In the genomic region with DNA sequence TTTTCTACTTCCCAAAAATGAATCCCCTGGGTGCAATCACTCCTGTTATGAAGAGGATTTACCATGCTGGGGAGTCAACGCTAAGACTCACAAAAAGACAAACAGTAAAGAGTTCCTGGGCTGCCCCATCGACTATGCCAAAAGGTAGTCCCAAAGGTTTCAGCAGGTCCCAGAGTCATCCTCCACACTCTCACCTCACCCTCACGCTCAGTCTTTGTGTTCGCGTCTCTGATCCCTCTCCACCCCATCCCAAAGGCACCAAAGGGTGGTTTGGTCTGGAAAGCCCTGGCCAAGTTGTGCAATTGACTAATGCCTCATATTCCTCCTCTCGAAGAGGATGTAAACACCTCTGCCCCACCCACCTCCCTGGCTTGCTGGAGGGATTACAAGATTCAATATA, we compare ENCODE assay signal across 14 cellular contexts.
DNase-seq lines count a peak whose midpoint lies in the region; ATAC-seq and TF ChIP-seq lines count a peak whose summit lies in the region.
"Had no signal": no experiment of that assay in that cellular context is flagged by ENCODE, and none has a peak within 500 bp of the region (broad histone marks: within the 10 kb centered on the region; RNA-seq: fewer than 3 reads in every experiment).

No MANE protein-coding gene starts in this region.

- no TSS peak for BruUV-seq in IMR-90 (replicated peaks; lab: Mats Ljungman, UMichigan)

- POLR2A ChIA-PET in activated CD4-positive, alpha-beta T cell treated with anti-CD3 and anti-CD28 coated beads for 36 hours (lab: Charles Lee): no interaction called here
- POLR2A ChIA-PET in IMR-90 (lab: Charles Lee; ENCODE audit: unreplicated experiment): no interaction called here

- H2BK5ac ChIP-seq in IMR-90 (ENCODE audit: low read depth, low read length, poor library complexity, severe bottlenecking): no peak overlapping the region

- no peak for ATAC-seq in activated CD4-positive, alpha-beta T cell treated with anti-CD3 and anti-CD28 coated beads for 36 hours
- no peak for ATAC-seq in IMR-90 (ENCODE audit: low read depth)
- no peak for ATAC-seq in GM19463 (IDR thresholded peaks at IDR 0.05; ENCODE audit: unreplicated experiment)
- ATAC-seq in GM18505 (IDR thresholded peaks at IDR 0.05; ENCODE audit: unreplicated experiment): no peak
- ATAC-seq: CD8-positive, alpha-beta T cell had no signal

- no peak overlapping the region for H2BK15ac ChIP-seq in IMR-90 (ENCODE audit: low read depth, low read length)

- H3K36me3 Mint-ChIP-seq in activated CD4-positive, alpha-beta T cell treated with anti-CD3 and anti-CD28 coated beads, Interleukin-2, amount 10 ng/mL, durations not matched to agents 24 days and 14 days (ENCODE audit: low read depth): no peaks in the 10 kb centered on the region
- H3K36me3 Mint-ChIP-seq in activated CD4-positive, alpha-beta T cell treated with anti-CD3 and anti-CD28 coated beads for 36 hours (ENCODE audit: low read depth): no peaks in the 10 kb centered on the region
- H3K36me3 Mint-ChIP-seq in progenitor cell of endocrine pancreas (ENCODE audit: insufficient read depth): no peaks in the 10 kb centered on the region
- H3K36me3 Mint-ChIP-seq: CD14-positive monocyte; CD8-positive, alpha-beta T cell had no signal

- H4K20me1 ChIP-seq in IMR-90 (ENCODE audit: insufficient read depth, low read length): no peaks in the 10 kb centered on the region
- H4K20me1 ChIP-seq: BLaER1 had no signal

- H4K8ac ChIP-seq in IMR-90 (ENCODE audit: low read depth in 2 of 2, low read length in 2 of 2): no peak overlapping the region

- H4K91ac ChIP-seq in IMR-90 (ENCODE audit: insufficient read depth, low read depth, low read length): no peak overlapping the region

- dilution Hi-C loops in IMR-90 (cut with HindIII; ENCODE audit: low sequenced_read_pairs, unreplicated experiment): loop anchor here (25.0 kb wide), 1 partner anchor 152 kb away; no protein-coding TSS in a partner anchor

- no peaks in the 10 kb centered on the region for H3K4me1 Mint-ChIP-seq in activated CD4-positive, alpha-beta T cell treated with anti-CD3 and anti-CD28 coated beads, Interleukin-2, amount 10 ng/mL, durations not matched to agents 24 days and 14 days
- no peaks in the 10 kb centered on the region for H3K4me1 Mint-ChIP-seq in activated CD4-positive, alpha-beta T cell treated with anti-CD3 and anti-CD28 coated beads for 36 hours
- no peaks in the 10 kb centered on the region for H3K4me1 Mint-ChIP-seq in progenitor cell of endocrine pancreas (ENCODE audit: low read depth)

- H3K27me3 Mint-ChIP-seq in activated CD4-positive, alpha-beta T cell treated with anti-CD3 and anti-CD28 coated beads, Interleukin-2, amount 10 ng/mL, durations not matched to agents 24 days and 14 days: peaks cover 9% of the 10 kb centered on the region
- peaks cover 10% of the 10 kb centered on the region for H3K27me3 Mint-ChIP-seq in activated CD4-positive, alpha-beta T cell treated with anti-CD3 and anti-CD28 coated beads for 36 hours
- peaks cover 21% of the 10 kb centered on the region for H3K27me3 Mint-ChIP-seq in progenitor cell of endocrine pancreas

- H2BK20ac ChIP-seq in IMR-90 (ENCODE audit: low read depth, low read length): no peak overlapping the region

- no peaks in the 10 kb centered on the region for H3K9me1 ChIP-seq in IMR-90 (ENCODE audit: insufficient read depth, low read length)

- H3K4me3 Mint-ChIP-seq in activated CD4-positive, alpha-beta T cell treated with anti-CD3 and anti-CD28 coated beads, Interleukin-2, amount 10 ng/mL, durations not matched to agents 24 days and 14 days: no peak overlapping the region
- no peak overlapping the region for H3K4me3 Mint-ChIP-seq in activated CD4-positive, alpha-beta T cell treated with anti-CD3 and anti-CD28 coated beads for 36 hours
- H3K4me3 Mint-ChIP-seq in progenitor cell of endocrine pancreas (ENCODE audit: low read depth): no peak overlapping the region
- H3K4me3 Mint-ChIP-seq: CD14-positive monocyte; CD8-positive, alpha-beta T cell had no signal

- no peaks in the 10 kb centered on the region for H3K36me3 ChIP-seq in IMR-90 (ENCODE audit: control insufficient read depth, insufficient read depth, low read length)
- H3K36me3 ChIP-seq: BLaER1, HAP-1 had no signal

- H3K4me2 ChIP-seq in IMR-90 (ENCODE audit: low read depth, low read length): no peak overlapping the region
- H3K4me2 ChIP-seq: BLaER1 had no signal

- intact Hi-C loops in activated CD4-positive, alpha-beta T cell treated with anti-CD3 and anti-CD28 coated beads, Interleukin-2, amount 10 ng/mL, durations not matched to agents 24 days and 14 days (cut with micrococcal nuclease): no loop called here
- intact Hi-C loops in activated CD4-positive, alpha-beta T cell treated with anti-CD3 and anti-CD28 coated beads for 36 hours (cut with DNase I, micrococcal nuclease): no loop called here
- intact Hi-C loops in IMR-90 (cut with micrococcal nuclease): no loop called here

- no peaks in the 10 kb centered on the region for H3K9me3 ChIP-seq in IMR-90 (ENCODE audit: control insufficient read depth, insufficient read depth, low read length)
- H3K9me3 ChIP-seq: BLaER1, HAP-1 had no signal

- no peak overlapping the region for H3K9ac ChIP-seq in IMR-90 (ENCODE audit: low read depth, low read length)
- H3K9ac ChIP-seq: BLaER1, GM23248 had no signal

- H3K27me3 ChIP-seq in IMR-90 (ENCODE audit: control insufficient read depth, insufficient read depth, low read length): peaks cover 11% of the 10 kb centered on the region
- H3K27me3 ChIP-seq: BLaER1 had no signal

- H3K14ac ChIP-seq in IMR-90 (replicated peaks; ENCODE audit: low read depth, low read length): no peak overlapping the region

- H2BK120ac ChIP-seq in IMR-90 (ENCODE audit: low read depth, low read length): no peak overlapping the region

- H3K4me1 ChIP-seq in IMR-90 (ENCODE audit: control insufficient read depth, insufficient read depth, low read length): no peaks in the 10 kb centered on the region

- H3K4ac ChIP-seq in IMR-90 (ENCODE audit: low read depth, low read length): no peak overlapping the region

- TF ChIP-seq CTCF in IMR-90 (conservative IDR thresholded peaks at IDR 0.05; ENCODE audit: low read depth, low read length): no peak
- no peak for TF ChIP-seq CTCF in epithelial cell of esophagus (IDR thresholded peaks at IDR 0.05; ENCODE audit: insufficient read depth, low read depth, low read length, missing control alignments)
- no peak for TF ChIP-seq CTCF in progenitor cell of endocrine pancreas (IDR thresholded peaks at IDR 0.05; ENCODE audit: unreplicated experiment)

- CTCF ChIA-PET in activated CD4-positive, alpha-beta T cell treated with anti-CD3 and anti-CD28 coated beads for 36 hours (lab: Charles Lee): no interaction called here
- CTCF ChIA-PET in IMR-90 (lab: Yijun Ruan, JAX): no interaction called here

- no peak overlapping the region for H3K56ac ChIP-seq in IMR-90 (ENCODE audit: extremely low read depth, insufficient read depth, low read length)

- no CpG with 5 or more reads among the region's 6 CpGs for WGBS in IMR-90 (ENCODE audit: extremely low coverage in 2 of 2, insufficient read length in 1 of 2), 2 experiments

- no peak overlapping the region for H2AFZ ChIP-seq in IMR-90 (replicated peaks; ENCODE audit: low read length, poor library complexity)
- H2AFZ ChIP-seq: GM23248 had no signal

- DNase-seq in activated CD4-positive, alpha-beta T cell treated with anti-CD3 and anti-CD28 coated beads, Interleukin-2, amount 10 ng/mL, durations not matched to agents 24 days and 14 days: peak; percentile 41
- no peak for DNase-seq in activated CD4-positive, alpha-beta T cell treated with anti-CD3 and anti-CD28 coated beads for 36 hours
- no peak for DNase-seq in IMR-90
- peak; percentile 44 for DNase-seq in epithelial cell of esophagus (ENCODE audit: low read depth)
- no peak for DNase-seq in progenitor cell of endocrine pancreas (ENCODE audit: low spot score, unreplicated experiment)
- DNase-seq: 8988T; Calu3; CD8-positive, alpha-beta T cell; GM23248 had no signal

- in situ Hi-C loops in IMR-90 (cut with MboI; ENCODE audit: low sequenced_read_pairs): no loop called here

- no peaks in the 10 kb centered on the region for H3K79me1 ChIP-seq in IMR-90 (ENCODE audit: low read depth in 1 of 2, low read length in 2 of 2)

- H4K5ac ChIP-seq in IMR-90 (ENCODE audit: low read depth, low read length): no peak overlapping the region

- H3K27ac ChIP-seq in IMR-90 (ENCODE audit: insufficient read depth, low read length): no peak overlapping the region
- H3K27ac ChIP-seq: BLaER1, GM23248 had no signal

- TF ChIP-seq POLR2A in IMR-90 (IDR thresholded peaks at IDR 0.05; ENCODE audit: low read depth, low read length): no peak
- no peak for TF ChIP-seq POLR2A in GM18505 (IDR thresholded peaks at IDR 0.05; ENCODE audit: borderline replicate concordance, extremely low read depth, insufficient read depth, insufficient read length)

- no peak overlapping the region for H2AK5ac ChIP-seq in IMR-90 (ENCODE audit: low read depth, low read length)

- H3K9me3 Mint-ChIP-seq in activated CD4-positive, alpha-beta T cell treated with anti-CD3 and anti-CD28 coated beads, Interleukin-2, amount 10 ng/mL, durations not matched to agents 24 days and 14 days: no peaks in the 10 kb centered on the region
- H3K9me3 Mint-ChIP-seq in activated CD4-positive, alpha-beta T cell treated with anti-CD3 and anti-CD28 coated beads for 36 hours (ENCODE audit: low read depth): no peaks in the 10 kb centered on the region
- no peaks in the 10 kb centered on the region for H3K9me3 Mint-ChIP-seq in progenitor cell of endocrine pancreas (ENCODE audit: low read depth)
- H3K9me3 Mint-ChIP-seq: CD14-positive monocyte; CD8-positive, alpha-beta T cell had no signal

- H3K18ac ChIP-seq in IMR-90 (ENCODE audit: low read depth, low read length): no peak overlapping the region

- H2AK9ac ChIP-seq in IMR-90 (replicated peaks; ENCODE audit: low read depth, low read length, poor library complexity): no peak overlapping the region

- no peak overlapping the region for H3K4me3 ChIP-seq in IMR-90 (ENCODE audit: insufficient read depth, low read depth, low read length)
- H3K4me3 ChIP-seq in epithelial cell of esophagus (ENCODE audit: low read length): no peak overlapping the region
- H3K4me3 ChIP-seq: BLaER1, GM23248, HAP-1 had no signal

- no peak overlapping the region for H3K27ac Mint-ChIP-seq in activated CD4-positive, alpha-beta T cell treated with anti-CD3 and anti-CD28 coated beads, Interleukin-2, amount 10 ng/mL, durations not matched to agents 24 days and 14 days
- no peak overlapping the region for H3K27ac Mint-ChIP-seq in activated CD4-positive, alpha-beta T cell treated with anti-CD3 and anti-CD28 coated beads for 36 hours
- peak overlapping the region; percentile 56 for H3K27ac Mint-ChIP-seq in progenitor cell of endocrine pancreas
- H3K27ac Mint-ChIP-seq: CD14-positive monocyte; CD8-positive, alpha-beta T cell had no signal

- no peak for TF ChIP-seq RAD21 in IMR-90 (IDR thresholded peaks at IDR 0.05; ENCODE audit: low read length)

- H3K23ac ChIP-seq in IMR-90 (ENCODE audit: low read depth, low read length): no peak overlapping the region

TF ChIP-seq in IMR-90, 13 proteins besides CTCF, POLR2A, EP300 and RAD21:
- no peak for TF ChIP-seq BHLHE40 (IDR thresholded peaks at IDR 0.05; ENCODE audit: low read depth, low read length)
- TF ChIP-seq CEBPB (IDR thresholded peaks at IDR 0.05; ENCODE audit: low read depth, low read length): 0 out of 2 replicates have a peak, but pooled peaks have one; percentile 3

Comparison
In these comparisons a context has a peak if more than half of its experiments do, and no peak if none do; other contexts are left out.
1. DNase-seq: peak in activated CD4-positive, alpha-beta T cell treated with anti-CD3 and anti-CD28 coated beads, Interleukin-2, amount 10 ng/mL, durations not matched to agents 24 days and 14 days (single experiment) and epithelial cell of esophagus (single experiment); none in activated CD4-positive, alpha-beta T cell treated with anti-CD3 and anti-CD28 coated beads for 36 hours (single experiment), IMR-90 (single experiment) and progenitor cell of endocrine pancreas (single experiment).